ENCODE assay signal across 1 cellular context in the genomic region with DNA sequence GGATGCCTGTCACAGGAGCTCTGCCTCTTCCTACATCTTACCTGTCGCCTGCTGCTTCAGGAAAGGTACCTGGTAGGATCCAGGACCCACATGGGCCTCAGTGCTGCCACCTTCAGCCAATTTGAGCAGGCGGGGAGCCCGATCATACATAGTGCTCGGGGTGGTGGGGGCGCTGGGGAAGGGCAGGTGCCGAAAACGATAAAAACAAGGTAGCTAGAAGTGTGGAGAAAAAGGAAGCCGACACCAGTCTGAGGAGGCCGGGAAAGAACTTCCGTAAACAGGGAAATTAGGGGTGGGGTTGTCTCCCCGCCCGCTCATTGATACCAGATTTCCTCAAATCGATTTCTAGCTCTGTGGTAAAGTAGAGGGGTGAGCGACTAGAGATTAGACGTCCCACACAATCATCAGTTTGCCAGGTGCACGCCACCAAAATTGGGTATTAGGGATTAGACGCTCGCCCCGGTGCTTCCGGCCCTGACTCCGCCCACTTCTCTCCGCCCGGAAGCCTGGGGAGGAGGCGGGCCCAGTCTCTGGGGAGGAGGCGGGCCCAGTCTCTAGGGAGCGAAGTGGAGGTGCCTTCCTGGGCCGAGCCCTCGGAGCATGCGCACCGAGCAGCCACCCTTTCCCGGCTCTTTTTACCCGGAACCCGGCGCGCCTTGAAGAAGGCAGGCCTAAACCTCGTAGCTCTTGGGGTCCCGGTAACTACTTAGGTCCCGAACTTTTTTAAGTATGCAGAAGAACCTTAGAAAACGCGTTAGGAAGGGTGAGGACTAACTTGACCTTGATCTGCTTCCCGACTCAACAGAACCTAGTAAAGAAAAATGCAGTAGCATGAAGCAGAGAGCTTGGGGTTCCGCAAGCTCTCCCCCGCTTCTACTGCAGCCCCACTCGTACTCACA.
TF ChIP-seq lines count a peak whose summit lies in the region.

A gene (minus strand): TSS at position 476 of the 899 bp plus-strand sequence.

TF ChIP-seq in HepG2, 621 proteins besides CTCF, POLR2A, EP300 and RAD21 (continued from another document):
- TF ChIP-seq, protein P1, sequence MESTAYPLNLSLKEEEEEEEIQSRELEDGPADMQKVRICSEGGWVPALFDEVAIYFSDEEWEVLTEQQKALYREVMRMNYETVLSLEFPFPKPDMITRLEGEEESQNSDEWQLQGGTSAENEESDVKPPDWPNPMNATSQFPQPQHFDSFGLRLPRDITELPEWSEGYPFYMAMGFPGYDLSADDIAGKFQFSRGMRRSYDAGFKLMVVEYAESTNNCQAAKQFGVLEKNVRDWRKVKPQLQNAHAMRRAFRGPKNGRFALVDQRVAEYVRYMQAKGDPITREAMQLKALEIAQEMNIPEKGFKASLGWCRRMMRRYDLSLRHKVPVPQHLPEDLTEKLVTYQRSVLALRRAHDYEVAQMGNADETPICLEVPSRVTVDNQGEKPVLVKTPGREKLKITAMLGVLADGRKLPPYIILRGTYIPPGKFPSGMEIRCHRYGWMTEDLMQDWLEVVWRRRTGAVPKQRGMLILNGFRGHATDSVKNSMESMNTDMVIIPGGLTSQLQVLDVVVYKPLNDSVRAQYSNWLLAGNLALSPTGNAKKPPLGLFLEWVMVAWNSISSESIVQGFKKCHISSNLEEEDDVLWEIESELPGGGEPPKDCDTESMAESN (CRISPR knock-in tag; conservative IDR thresholded peaks at IDR 0.05): peak; percentile 45; the same call in 1 of the 2 replicates
- TF ChIP-seq, protein P2, sequence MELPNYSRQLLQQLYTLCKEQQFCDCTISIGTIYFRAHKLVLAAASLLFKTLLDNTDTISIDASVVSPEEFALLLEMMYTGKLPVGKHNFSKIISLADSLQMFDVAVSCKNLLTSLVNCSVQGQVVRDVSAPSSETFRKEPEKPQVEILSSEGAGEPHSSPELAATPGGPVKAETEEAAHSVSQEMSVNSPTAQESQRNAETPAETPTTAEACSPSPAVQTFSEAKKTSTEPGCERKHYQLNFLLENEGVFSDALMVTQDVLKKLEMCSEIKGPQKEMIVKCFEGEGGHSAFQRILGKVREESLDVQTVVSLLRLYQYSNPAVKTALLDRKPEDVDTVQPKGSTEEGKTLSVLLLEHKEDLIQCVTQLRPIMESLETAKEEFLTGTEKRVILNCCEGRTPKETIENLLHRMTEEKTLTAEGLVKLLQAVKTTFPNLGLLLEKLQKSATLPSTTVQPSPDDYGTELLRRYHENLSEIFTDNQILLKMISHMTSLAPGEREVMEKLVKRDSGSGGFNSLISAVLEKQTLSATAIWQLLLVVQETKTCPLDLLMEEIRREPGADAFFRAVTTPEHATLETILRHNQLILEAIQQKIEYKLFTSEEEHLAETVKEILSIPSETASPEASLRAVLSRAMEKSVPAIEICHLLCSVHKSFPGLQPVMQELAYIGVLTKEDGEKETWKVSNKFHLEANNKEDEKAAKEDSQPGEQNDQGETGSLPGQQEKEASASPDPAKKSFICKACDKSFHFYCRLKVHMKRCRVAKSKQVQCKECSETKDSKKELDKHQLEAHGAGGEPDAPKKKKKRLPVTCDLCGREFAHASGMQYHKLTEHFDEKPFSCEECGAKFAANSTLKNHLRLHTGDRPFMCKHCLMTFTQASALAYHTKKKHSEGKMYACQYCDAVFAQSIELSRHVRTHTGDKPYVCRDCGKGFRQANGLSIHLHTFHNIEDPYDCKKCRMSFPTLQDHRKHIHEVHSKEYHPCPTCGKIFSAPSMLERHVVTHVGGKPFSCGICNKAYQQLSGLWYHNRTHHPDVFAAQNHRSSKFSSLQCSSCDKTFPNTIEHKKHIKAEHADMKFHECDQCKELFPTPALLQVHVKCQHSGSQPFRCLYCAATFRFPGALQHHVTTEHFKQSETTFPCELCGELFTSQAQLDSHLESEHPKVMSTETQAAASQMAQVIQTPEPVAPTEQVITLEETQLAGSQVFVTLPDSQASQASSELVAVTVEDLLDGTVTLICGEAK (IDR thresholded peaks at IDR 0.05): peak; percentile 31; the same call in 1 of the 2 replicates
- TF ChIP-seq, protein P2 (CRISPR knock-in tag; IDR thresholded peaks at IDR 0.05): no peak
- TF ChIP-seq GFI1 (CRISPR knock-in tag; IDR thresholded peaks at IDR 0.05; ENCODE audit: borderline replicate concordance) (no peak), FOSL2 (CRISPR knock-in tag; IDR thresholded peaks at IDR 0.05) (no peak), MED13 (CRISPR knock-in tag; IDR thresholded peaks at IDR 0.05) (no peak), ZNF430 (CRISPR knock-in tag; IDR thresholded peaks at IDR 0.05) (peak; percentile 67; the same call in 1 of the 2 replicates), KAT7 (CRISPR knock-in tag; IDR thresholded peaks at IDR 0.05; ENCODE audit: borderline replicate concordance) (no peak), ZNF431 (CRISPR knock-in tag; IDR thresholded peaks at IDR 0.05; ENCODE audit: borderline replicate concordance, low read depth) (no peak), CCAR2 (optimal IDR thresholded peaks at IDR 0.05; ENCODE audit: low read depth, low read length) (no peak), NFATC3 (CRISPR knock-in tag; IDR thresholded peaks at IDR 0.05) (no peak), ZNF747 (CRISPR knock-in tag; IDR thresholded peaks at IDR 0.05; ENCODE audit: borderline replicate concordance) (0 out of 2 replicates have a peak, but pooled peaks have one; percentile 36), MEF2D (CRISPR knock-in tag; IDR thresholded peaks at IDR 0.05) (no peak), SP2 (CRISPR knock-in tag; IDR thresholded peaks at IDR 0.05) (peak; percentile 68; the same call in 1 of the 2 replicates)
- TF ChIP-seq, protein P3, sequence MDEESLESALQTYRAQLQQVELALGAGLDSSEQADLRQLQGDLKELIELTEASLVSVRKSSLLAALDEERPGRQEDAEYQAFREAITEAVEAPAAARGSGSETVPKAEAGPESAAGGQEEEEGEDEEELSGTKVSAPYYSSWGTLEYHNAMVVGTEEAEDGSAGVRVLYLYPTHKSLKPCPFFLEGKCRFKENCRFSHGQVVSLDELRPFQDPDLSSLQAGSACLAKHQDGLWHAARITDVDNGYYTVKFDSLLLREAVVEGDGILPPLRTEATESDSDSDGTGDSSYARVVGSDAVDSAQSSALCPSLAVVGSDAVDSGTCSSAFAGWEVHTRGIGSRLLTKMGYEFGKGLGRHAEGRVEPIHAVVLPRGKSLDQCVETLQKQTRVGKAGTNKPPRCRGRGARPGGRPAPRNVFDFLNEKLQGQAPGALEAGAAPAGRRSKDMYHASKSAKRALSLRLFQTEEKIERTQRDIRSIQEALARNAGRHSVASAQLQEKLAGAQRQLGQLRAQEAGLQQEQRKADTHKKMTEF (CRISPR knock-in tag; IDR thresholded peaks at IDR 0.05): peak; percentile 76
- TF ChIP-seq, protein P4, sequence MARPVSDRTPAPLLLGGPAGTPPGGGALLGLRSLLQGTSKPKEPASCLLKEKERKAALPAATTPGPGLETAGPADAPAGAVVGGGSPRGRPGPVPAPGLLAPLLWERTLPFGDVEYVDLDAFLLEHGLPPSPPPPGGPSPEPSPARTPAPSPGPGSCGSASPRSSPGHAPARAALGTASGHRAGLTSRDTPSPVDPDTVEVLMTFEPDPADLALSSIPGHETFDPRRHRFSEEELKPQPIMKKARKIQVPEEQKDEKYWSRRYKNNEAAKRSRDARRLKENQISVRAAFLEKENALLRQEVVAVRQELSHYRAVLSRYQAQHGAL (CRISPR knock-in tag; IDR thresholded peaks at IDR 0.05; ENCODE audit: not compliant biosample characterization): no peak
- TF ChIP-seq, protein P5, sequence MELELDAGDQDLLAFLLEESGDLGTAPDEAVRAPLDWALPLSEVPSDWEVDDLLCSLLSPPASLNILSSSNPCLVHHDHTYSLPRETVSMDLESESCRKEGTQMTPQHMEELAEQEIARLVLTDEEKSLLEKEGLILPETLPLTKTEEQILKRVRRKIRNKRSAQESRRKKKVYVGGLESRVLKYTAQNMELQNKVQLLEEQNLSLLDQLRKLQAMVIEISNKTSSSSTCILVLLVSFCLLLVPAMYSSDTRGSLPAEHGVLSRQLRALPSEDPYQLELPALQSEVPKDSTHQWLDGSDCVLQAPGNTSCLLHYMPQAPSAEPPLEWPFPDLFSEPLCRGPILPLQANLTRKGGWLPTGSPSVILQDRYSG (CRISPR knock-in tag; IDR thresholded peaks at IDR 0.05): peak; percentile 28; the same call in 1 of the 2 replicates
- TF ChIP-seq, protein P6, sequence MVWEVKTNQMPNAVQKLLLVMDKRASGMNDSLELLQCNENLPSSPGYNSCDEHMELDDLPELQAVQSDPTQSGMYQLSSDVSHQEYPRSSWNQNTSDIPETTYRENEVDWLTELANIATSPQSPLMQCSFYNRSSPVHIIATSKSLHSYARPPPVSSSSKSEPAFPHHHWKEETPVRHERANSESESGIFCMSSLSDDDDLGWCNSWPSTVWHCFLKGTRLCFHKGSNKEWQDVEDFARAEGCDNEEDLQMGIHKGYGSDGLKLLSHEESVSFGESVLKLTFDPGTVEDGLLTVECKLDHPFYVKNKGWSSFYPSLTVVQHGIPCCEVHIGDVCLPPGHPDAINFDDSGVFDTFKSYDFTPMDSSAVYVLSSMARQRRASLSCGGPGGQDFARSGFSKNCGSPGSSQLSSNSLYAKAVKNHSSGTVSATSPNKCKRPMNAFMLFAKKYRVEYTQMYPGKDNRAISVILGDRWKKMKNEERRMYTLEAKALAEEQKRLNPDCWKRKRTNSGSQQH (CRISPR knock-in tag; IDR thresholded peaks at IDR 0.05; ENCODE audit: low read depth): 0 out of 2 replicates have a peak, but pooled peaks have one; percentile 21
- TF ChIP-seq, protein P7, sequence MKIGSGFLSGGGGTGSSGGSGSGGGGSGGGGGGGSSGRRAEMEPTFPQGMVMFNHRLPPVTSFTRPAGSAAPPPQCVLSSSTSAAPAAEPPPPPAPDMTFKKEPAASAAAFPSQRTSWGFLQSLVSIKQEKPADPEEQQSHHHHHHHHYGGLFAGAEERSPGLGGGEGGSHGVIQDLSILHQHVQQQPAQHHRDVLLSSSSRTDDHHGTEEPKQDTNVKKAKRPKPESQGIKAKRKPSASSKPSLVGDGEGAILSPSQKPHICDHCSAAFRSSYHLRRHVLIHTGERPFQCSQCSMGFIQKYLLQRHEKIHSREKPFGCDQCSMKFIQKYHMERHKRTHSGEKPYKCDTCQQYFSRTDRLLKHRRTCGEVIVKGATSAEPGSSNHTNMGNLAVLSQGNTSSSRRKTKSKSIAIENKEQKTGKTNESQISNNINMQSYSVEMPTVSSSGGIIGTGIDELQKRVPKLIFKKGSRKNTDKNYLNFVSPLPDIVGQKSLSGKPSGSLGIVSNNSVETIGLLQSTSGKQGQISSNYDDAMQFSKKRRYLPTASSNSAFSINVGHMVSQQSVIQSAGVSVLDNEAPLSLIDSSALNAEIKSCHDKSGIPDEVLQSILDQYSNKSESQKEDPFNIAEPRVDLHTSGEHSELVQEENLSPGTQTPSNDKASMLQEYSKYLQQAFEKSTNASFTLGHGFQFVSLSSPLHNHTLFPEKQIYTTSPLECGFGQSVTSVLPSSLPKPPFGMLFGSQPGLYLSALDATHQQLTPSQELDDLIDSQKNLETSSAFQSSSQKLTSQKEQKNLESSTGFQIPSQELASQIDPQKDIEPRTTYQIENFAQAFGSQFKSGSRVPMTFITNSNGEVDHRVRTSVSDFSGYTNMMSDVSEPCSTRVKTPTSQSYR (CRISPR knock-in tag; IDR thresholded peaks at IDR 0.05; ENCODE audit: borderline replicate concordance): no peak
- TF ChIP-seq, protein P8, sequence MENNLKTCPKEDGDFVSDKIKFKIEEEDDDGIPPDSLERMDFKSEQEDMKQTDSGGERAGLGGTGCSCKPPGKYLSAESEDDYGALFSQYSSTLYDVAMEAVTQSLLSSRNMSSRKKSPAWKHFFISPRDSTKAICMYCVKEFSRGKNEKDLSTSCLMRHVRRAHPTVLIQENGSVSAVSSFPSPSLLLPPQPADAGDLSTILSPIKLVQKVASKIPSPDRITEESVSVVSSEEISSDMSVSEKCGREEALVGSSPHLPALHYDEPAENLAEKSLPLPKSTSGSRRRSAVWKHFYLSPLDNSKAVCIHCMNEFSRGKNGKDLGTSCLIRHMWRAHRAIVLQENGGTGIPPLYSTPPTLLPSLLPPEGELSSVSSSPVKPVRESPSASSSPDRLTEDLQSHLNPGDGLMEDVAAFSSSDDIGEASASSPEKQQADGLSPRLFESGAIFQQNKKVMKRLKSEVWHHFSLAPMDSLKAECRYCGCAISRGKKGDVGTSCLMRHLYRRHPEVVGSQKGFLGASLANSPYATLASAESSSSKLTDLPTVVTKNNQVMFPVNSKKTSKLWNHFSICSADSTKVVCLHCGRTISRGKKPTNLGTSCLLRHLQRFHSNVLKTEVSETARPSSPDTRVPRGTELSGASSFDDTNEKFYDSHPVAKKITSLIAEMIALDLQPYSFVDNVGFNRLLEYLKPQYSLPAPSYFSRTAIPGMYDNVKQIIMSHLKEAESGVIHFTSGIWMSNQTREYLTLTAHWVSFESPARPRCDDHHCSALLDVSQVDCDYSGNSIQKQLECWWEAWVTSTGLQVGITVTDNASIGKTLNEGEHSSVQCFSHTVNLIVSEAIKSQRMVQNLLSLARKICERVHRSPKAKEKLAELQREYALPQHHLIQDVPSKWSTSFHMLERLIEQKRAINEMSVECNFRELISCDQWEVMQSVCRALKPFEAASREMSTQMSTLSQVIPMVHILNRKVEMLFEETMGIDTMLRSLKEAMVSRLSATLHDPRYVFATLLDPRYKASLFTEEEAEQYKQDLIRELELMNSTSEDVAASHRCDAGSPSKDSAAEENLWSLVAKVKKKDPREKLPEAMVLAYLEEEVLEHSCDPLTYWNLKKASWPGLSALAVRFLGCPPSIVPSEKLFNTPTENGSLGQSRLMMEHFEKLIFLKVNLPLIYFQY (CRISPR knock-in tag; IDR thresholded peaks at IDR 0.05; ENCODE audit: borderline replicate concordance): peak; percentile 19; the same call in 1 of the 2 replicates
TF ChIP-seq in HepG2: peak in this region for 100.
